ENCODE assay signal across 18 cellular contexts in genomic region chr7:76057103-76057812, GRCh38. TPM values are rescaled to one million over a fixed set of nuclear protein-coding genes. Genes with fewer than 3 reads are reported as not detected.
DNase-seq lines count a peak whose midpoint lies in the region; ATAC-seq, FAIRE-seq and TF ChIP-seq lines count a peak whose summit lies in the region.
"Had no signal": no experiment of that assay in that cellular context is flagged by ENCODE, and none has a peak within 500 bp of the region (broad histone marks: within the 10 kb centered on the region; RNA-seq: fewer than 3 reads in every experiment).

No MANE protein-coding gene starts in this region.

- H3K36me3 ChIP-seq in kidney (ENCODE audit: control insufficient read depth in 1 of 2, insufficient read depth in 2 of 2, low read length in 2 of 2) = peaks cover 44 to 62% of the 10 kb centered on the region in 2 donors

- no peaks in the 10 kb centered on the region for H3K9me3 Mint-ChIP-seq in activated T-cell treated with anti-CD3 and anti-CD28 coated beads, Interleukin-2, amount 50 U/mL, for 24 hours
- H3K9me3 Mint-ChIP-seq in nephron progenitor cell = no peaks in the 10 kb centered on the region
- no peaks in the 10 kb centered on the region for H3K9me3 Mint-ChIP-seq in stimulated activated naive B cell treated with anti-CD40 and anti-IgM and Interleukin-4, amounts not matched to agents 10 μg/mL and 1 μg/mL and 100 μg/mL, for 72 hours
- no peaks in the 10 kb centered on the region for H3K9me3 Mint-ChIP-seq in natural killer cell
- H3K9me3 Mint-ChIP-seq in endothelial cell (ENCODE audit: unreplicated experiment) = no peaks in the 10 kb centered on the region

- no peaks in the 10 kb centered on the region for H3K27me3 Mint-ChIP-seq in activated T-cell treated with anti-CD3 and anti-CD28 coated beads, Interleukin-2, amount 50 U/mL, for 24 hours
- H3K27me3 Mint-ChIP-seq in nephron progenitor cell (ENCODE audit: low read depth, poor library complexity) = no peaks in the 10 kb centered on the region
- no peaks in the 10 kb centered on the region for H3K27me3 Mint-ChIP-seq in stimulated activated naive B cell treated with anti-CD40 and anti-IgM and Interleukin-4, amounts not matched to agents 10 μg/mL and 1 μg/mL and 100 μg/mL, for 72 hours
- H3K27me3 Mint-ChIP-seq in natural killer cell (ENCODE audit: low read depth in 2 of 2) = no peaks in the 10 kb centered on the region
- peaks cover 7% of the 10 kb centered on the region for H3K27me3 Mint-ChIP-seq in endothelial cell (ENCODE audit: unreplicated experiment)

- H3K9me3 ChIP-seq in kidney (ENCODE audit: control insufficient read depth in 1 of 2, low read length in 2 of 2) = no peaks in the 10 kb centered on the region
- H3K9me3 ChIP-seq: BLaER1 treated with 17β-estradiol and CSF1 and Interleukin-3, amounts not matched to agents 10 nM and 100 nM; MG63 had no signal

- no peak overlapping the region for H3K27ac ChIP-seq in kidney (ENCODE audit: low read depth in 2 of 2, low read length in 2 of 2)
- H3K27ac ChIP-seq: BLaER1 treated with 17β-estradiol and CSF1 and Interleukin-3, amounts not matched to agents 10 nM and 100 nM; GM23248 had no signal

- no peak for TF ChIP-seq CTCF in nephron progenitor cell (IDR thresholded peaks at IDR 0.05)
- no peak for TF ChIP-seq CTCF in natural killer cell (IDR thresholded peaks at IDR 0.05)
- no peak for TF ChIP-seq CTCF in endothelial cell (IDR thresholded peaks at IDR 0.05; ENCODE audit: unreplicated experiment)
- no peak for TF ChIP-seq CTCF in kidney (IDR thresholded peaks at IDR 0.05; ENCODE audit: borderline replicate concordance, extremely low read depth, insufficient read depth)

- H3K4me1 Mint-ChIP-seq in activated T-cell treated with anti-CD3 and anti-CD28 coated beads, Interleukin-2, amount 50 U/mL, for 24 hours (ENCODE audit: low read depth) = peaks cover 21% of the 10 kb centered on the region
- H3K4me1 Mint-ChIP-seq in nephron progenitor cell (no peaks in the 10 kb centered on the region), natural killer cell (peaks cover 6 to 10% of the 10 kb centered on the region in 2 donors), endothelial cell (ENCODE audit: unreplicated experiment) (no peaks in the 10 kb centered on the region)
- H3K4me1 Mint-ChIP-seq in stimulated activated naive B cell treated with anti-CD40 and anti-IgM and Interleukin-4, amounts not matched to agents 10 μg/mL and 1 μg/mL and 100 μg/mL, for 72 hours = peaks cover 7 to 16% of the 10 kb centered on the region in 2 donors

- no peak overlapping the region for H3K4me3 ChIP-seq in kidney (ENCODE audit: low read length in 2 of 2)
- H3K4me3 ChIP-seq: BLaER1 treated with 17β-estradiol and CSF1 and Interleukin-3, amounts not matched to agents 10 nM and 100 nM; GM23248; MG63 had no signal

- no peak overlapping the region for H3K4me3 Mint-ChIP-seq in activated T-cell treated with anti-CD3 and anti-CD28 coated beads, Interleukin-2, amount 50 U/mL, for 24 hours
- H3K4me3 Mint-ChIP-seq in nephron progenitor cell = no peak overlapping the region
- H3K4me3 Mint-ChIP-seq in stimulated activated naive B cell treated with anti-CD40 and anti-IgM and Interleukin-4, amounts not matched to agents 10 μg/mL and 1 μg/mL and 100 μg/mL, for 72 hours = no peak overlapping the region
- no peak overlapping the region for H3K4me3 Mint-ChIP-seq in natural killer cell
- H3K4me3 Mint-ChIP-seq in endothelial cell (ENCODE audit: unreplicated experiment) = no peak overlapping the region

- DNase-seq in activated T-cell treated with anti-CD3 and anti-CD28 coated beads, Interleukin-2, amount 50 U/mL, for 24 hours = no peak
- no peak for DNase-seq in activated T-cell treated with anti-CD3 and anti-CD28 coated beads, Interleukin-2, amount 50 U/mL, for 48 hours
- peak; percentile 11 for DNase-seq in dermis blood vessel endothelial cell
- no peak for DNase-seq in nephron progenitor cell
- DNase-seq in stimulated activated naive B cell treated with anti-CD40 and anti-IgM and Interleukin-4, amounts not matched to agents 10 μg/mL and 1 μg/mL and 100 μg/mL, for 72 hours = no peak
- no peak for DNase-seq in natural killer cell
- DNase-seq in endothelial cell (ENCODE audit: low spot score) = no peak
- DNase-seq in kidney = no peak
- DNase-seq: 8988T, GF-D8, GM23248, MG63, NCI-H1105 treated with DMSO at 0.1 percent for 48 hours, NCI-H1930, NCI-H2171, NCI-H774 had no signal

- H3K4me1 ChIP-seq in kidney (ENCODE audit: control insufficient read depth in 1 of 2, insufficient read depth in 1 of 2, low read depth in 1 of 2, low read length in 2 of 2) = no peaks in the 10 kb centered on the region

- no peak overlapping the region for H3K9ac ChIP-seq in kidney (ENCODE audit: low read length in 2 of 2)
- H3K9ac ChIP-seq: GM23248 had no signal

- no peak for FAIRE-seq in kidney (lab: Jason Lieb, UNC)

- intact Hi-C loops in natural killer cell (cut with micrococcal nuclease) (no loop called here), kidney (cut with DNase I) (no loop called here)

- H3K27ac Mint-ChIP-seq in activated T-cell treated with anti-CD3 and anti-CD28 coated beads, Interleukin-2, amount 50 U/mL, for 24 hours = peak overlapping the region; percentile 33
- H3K27ac Mint-ChIP-seq in nephron progenitor cell (peak overlapping the region; percentile 88), natural killer cell (no peak overlapping the region), endothelial cell (ENCODE audit: unreplicated experiment) (no peak overlapping the region)
- peak overlapping the region; percentile 20 for H3K27ac Mint-ChIP-seq in stimulated activated naive B cell treated with anti-CD40 and anti-IgM and Interleukin-4, amounts not matched to agents 10 μg/mL and 1 μg/mL and 100 μg/mL, for 72 hours

- peaks cover 97% of the 10 kb centered on the region for H3K36me3 Mint-ChIP-seq in activated T-cell treated with anti-CD3 and anti-CD28 coated beads, Interleukin-2, amount 50 U/mL, for 24 hours (ENCODE audit: low read depth)
- H3K36me3 Mint-ChIP-seq in nephron progenitor cell (ENCODE audit: low read depth) (peaks cover 23% of the 10 kb centered on the region), natural killer cell (no peaks in the 10 kb centered on the region), endothelial cell (ENCODE audit: low read depth, unreplicated experiment) (peaks cover 10% of the 10 kb centered on the region)
- peaks cover 37 to 52% of the 10 kb centered on the region in 2 donors for H3K36me3 Mint-ChIP-seq in stimulated activated naive B cell treated with anti-CD40 and anti-IgM and Interleukin-4, amounts not matched to agents 10 μg/mL and 1 μg/mL and 100 μg/mL, for 72 hours

- no peak for ATAC-seq in stimulated activated naive B cell treated with anti-CD40 and anti-IgM and Interleukin-4, amounts not matched to agents 10 μg/mL and 1 μg/mL and 100 μg/mL, for 72 hours (replicated peaks)
- no peak for ATAC-seq in natural killer cell
- ATAC-seq: Panc1 had no signal

RNA-seq across cellular contexts. Expression of gene MDH2, which starts 9.4 kb away (rescaled TPM):
- 34.0 and 52.2 TPM in 2 replicates for total RNA-seq in dermis blood vessel endothelial cell
- 10 to 100 TPM; 75.9 to 95.0 (median 93.9) TPM for total RNA-seq in natural killer cell
- total RNA-seq in endothelial cell (ENCODE audit: unreplicated experiment) = 109 TPM
- total RNA-seq in kidney = 130 TPM
- polyA plus RNA-seq in kidney (ENCODE audit: insufficient read depth, low read depth, low replicate concordance) = 233 TPM

RNA-seq across cellular contexts. Expression of gene STYXL1, which starts 9.5 kb away (rescaled TPM):
- total RNA-seq in dermis blood vessel endothelial cell (28.1 and 38.3 TPM in 2 replicates), natural killer cell (10 to 100 TPM; 15.1 to 33.2 (median 18.8) TPM), endothelial cell (ENCODE audit: unreplicated experiment) (46.3 TPM), kidney (29.9 TPM)
- polyA plus RNA-seq in kidney (ENCODE audit: insufficient read depth, low read depth, low replicate concordance) = 55.5 TPM

Comparison
In these comparisons a context has a peak if more than half of its experiments do, and no peak if none do; other contexts are left out.
1. H3K27ac Mint-ChIP-seq: peak in activated T-cell treated with anti-CD3 and anti-CD28 coated beads, Interleukin-2, amount 50 U/mL, for 24 hours (single experiment), nephron progenitor cell (single experiment) and stimulated activated naive B cell treated with anti-CD40 and anti-IgM and Interleukin-4, amounts not matched to agents 10 μg/mL and 1 μg/mL and 100 μg/mL, for 72 hours (single experiment); none in natural killer cell (0 of 2) and endothelial cell (single experiment).